9 cellular contexts compared by ENCODE assay signal in genomic region chr13:65656740-65657329, GRCh38.
A peak's percentile ranks its signal among the peaks of the same experiment; 100 is the strongest.
DNase-seq lines count a peak whose midpoint lies in the region; ATAC-seq and TF ChIP-seq lines count a peak whose summit lies in the region.
"Had no signal": no experiment of that assay in that cellular context is flagged by ENCODE, and none has a peak within 500 bp of the region (broad histone marks: within the 10 kb centered on the region; RNA-seq: fewer than 3 reads in every experiment).

No MANE protein-coding gene starts in this region.

- in situ Hi-C loops in mammary epithelial cell (cut with MboI; ENCODE audit: low sequenced_read_pairs in 2 of 2): loop anchor here in 1 of 2 donors (25.0 kb wide), 1 partner anchor 1580 kb away; the partner anchor contains the start of gene PCDH9

- no peak overlapping the region for H2AFZ ChIP-seq in mammary epithelial cell (ENCODE audit: low read depth, low read length)

- no peaks in the 10 kb centered on the region for H3K36me3 ChIP-seq in mammary epithelial cell (ENCODE audit: insufficient read depth, low read length)
- H3K36me3 ChIP-seq: MG63 had no signal

- H3K4me2 ChIP-seq in mammary epithelial cell (ENCODE audit: insufficient read depth, low read depth, low read length): no peak overlapping the region

- BruUV-seq in mammary epithelial cell (replicated peaks; lab: Mats Ljungman, UMichigan): no TSS peak

- peak; percentile 5 for DNase-seq in EL
- DNase-seq in NCI-H1105 (lab: John Stamatoyannopoulos, UW): peak; percentile 26
- DNase-seq in mammary epithelial cell: no peak
- peak; percentile 33 for DNase-seq in myocyte (ENCODE audit: low read depth)
- DNase-seq in activated naive CD4-positive, alpha-beta T cell treated with Interleukin-2 at 50 U/mL for 16 hours: no peak
- DNase-seq in globus pallidus (ENCODE audit: low spot score): no peak
- DNase-seq in putamen (ENCODE audit: low spot score): no peak
- DNase-seq: MG63 had no signal

- ATAC-seq in GM19455 (IDR thresholded peaks at IDR 0.05; ENCODE audit: unreplicated experiment): no peak

- H3K27ac ChIP-seq in mammary epithelial cell (ENCODE audit: insufficient read depth, low read depth, low read length): no peak overlapping the region

- no peak overlapping the region for H3K4me3 ChIP-seq in mammary epithelial cell (replicated peaks in 1 of 3; ENCODE audit: insufficient read depth in 1 of 3, low read depth in 2 of 3, low read length in 3 of 3)
- H3K4me3 ChIP-seq: MG63 had no signal

- peak; percentile 46 to 60 for TF ChIP-seq CTCF in mammary epithelial cell (conservative IDR thresholded peaks at IDR 0.05 in 1 of 2, IDR thresholded peaks at IDR 0.05 in 1 of 2; ENCODE audit: extremely low read depth in 1 of 2, insufficient read depth in 1 of 2, low read depth in 1 of 2, low read length in 2 of 2)

- WGBS in mammary epithelial cell (ENCODE audit: low coverage, missing lambda C conversion rate): 8% methylated on average over 1 of the region's 1 CpG

- dilution Hi-C loops in mammary epithelial cell (cut with HindIII; ENCODE audit: low sequenced_read_pairs): no loop called here

- no peaks in the 10 kb centered on the region for H3K4me1 ChIP-seq in mammary epithelial cell (ENCODE audit: insufficient read depth, low read length)

- H3K9ac ChIP-seq in mammary epithelial cell (ENCODE audit: insufficient read depth, low read length): no peak overlapping the region

- no peaks in the 10 kb centered on the region for H4K20me1 ChIP-seq in mammary epithelial cell (ENCODE audit: insufficient read depth, low read length)

- H3K27me3 ChIP-seq in mammary epithelial cell (ENCODE audit: insufficient read depth, low read length): no peaks in the 10 kb centered on the region
- H3K27me3 ChIP-seq: MG63 had no signal

- CTCF ChIA-PET in mammary epithelial cell (lab: Charles Lee; ENCODE audit: low non-redundant PET): interaction anchor here (0.6 kb wide), 2 partner anchors 745 to 1158 kb away, joined by 4 to 6 read pairs; no protein-coding TSS in a partner anchor

- H3K79me2 ChIP-seq in mammary epithelial cell (ENCODE audit: insufficient read depth, low read length): no peaks in the 10 kb centered on the region

- H3K9me3 ChIP-seq in mammary epithelial cell (replicated peaks; ENCODE audit: insufficient read depth, low read length): no peaks in the 10 kb centered on the region
- H3K9me3 ChIP-seq: MG63 had no signal

- intact Hi-C loops in mammary epithelial cell (cut with micrococcal nuclease): loop anchor here (1.0 to 2.0 kb wide), 2 partner anchors 310 to 1567 kb away; no protein-coding TSS in a partner anchor

Comparison
In these comparisons a context has a peak if more than half of its experiments do, and no peak if none do; other contexts are left out.
1. DNase-seq: peak in EL (single experiment), NCI-H1105 (single experiment) and myocyte (single experiment); none in mammary epithelial cell (single experiment), activated naive CD4-positive, alpha-beta T cell treated with Interleukin-2 at 50 U/mL for 16 hours (single experiment), globus pallidus (single experiment) and putamen (single experiment).